ENCODE assay signal across 16 cellular contexts in the genomic region with DNA sequence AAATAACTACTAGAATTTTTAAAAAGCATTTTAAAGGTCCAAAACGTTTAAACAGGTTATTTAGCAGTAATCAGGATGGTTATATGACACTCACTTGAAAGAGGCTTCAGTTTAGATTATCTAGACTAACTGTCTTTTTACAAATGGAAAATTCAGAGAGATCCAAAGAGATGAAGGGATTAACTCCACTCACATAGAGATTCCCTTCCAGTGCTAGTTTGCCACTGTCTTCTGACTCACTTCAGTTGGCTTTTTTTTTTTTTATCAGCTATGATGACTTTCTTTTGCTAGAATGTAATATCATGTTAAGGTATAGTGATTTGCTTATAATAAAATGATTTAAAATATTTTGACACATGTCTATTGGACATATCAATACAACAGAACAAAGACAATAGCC.
"Had no signal": no experiment of that assay in that cellular context is flagged by ENCODE, and none has a peak within 500 bp of the region (broad histone marks: within the 10 kb centered on the region; RNA-seq: fewer than 3 reads in every experiment).

No MANE protein-coding gene starts in this region.

- H3K27me3 ChIP-seq: ascending aorta, colonic mucosa, gastrocnemius medialis, heart right ventricle, ovary, stomach had no signal

- DNase-seq: activated CD4-positive, alpha-beta T cell treated with anti-CD3 and anti-CD28 coated beads for 36 hours; activated CD8-positive, alpha-beta memory T cell treated with anti-CD3 and anti-CD28 coated beads, Interleukin-2, amount 50 U/mL, for 4 hours; activated CD8-positive, alpha-beta T cell treated with anti-CD3 and anti-CD28 coated beads for 36 hours; activated T-cell treated with anti-CD3 and anti-CD28 coated beads, Interleukin-2, amount 50 U/mL, for 72 hours; colonic mucosa; effector CD4-positive, alpha-beta T cell; gastrocnemius medialis; heart right ventricle; kidney; left ventricle myocardium superior; ovary; stimulated activated CD4-positive, alpha-beta T cell treated with anti-CD3 and anti-CD28 coated beads, Interleukin-4, amount 100 ng/mL, for 24 hours; stomach; T1000 had no signal

- H3K36me3 ChIP-seq: ascending aorta, colonic mucosa, gastrocnemius medialis, heart right ventricle, ovary, stomach had no signal

- H3K4me1 ChIP-seq: gastrocnemius medialis had no signal

- H3K9me3 ChIP-seq: ascending aorta, colonic mucosa, gastrocnemius medialis, heart right ventricle, ovary, stomach had no signal

- ATAC-seq: activated T-cell treated with anti-CD3 and anti-CD28 coated beads, Interleukin-2, amount 50 U/mL, for 72 hours; gastrocnemius medialis had no signal

- H3K4me3 ChIP-seq: ascending aorta, colonic mucosa, gastrocnemius medialis, heart right ventricle, ovary, stomach had no signal

- H3K27ac ChIP-seq: ascending aorta, colonic mucosa, gastrocnemius medialis, heart right ventricle, ovary, stomach, VCaP had no signal
